ENCODE assay signal across 8 cellular contexts in the genomic region with DNA sequence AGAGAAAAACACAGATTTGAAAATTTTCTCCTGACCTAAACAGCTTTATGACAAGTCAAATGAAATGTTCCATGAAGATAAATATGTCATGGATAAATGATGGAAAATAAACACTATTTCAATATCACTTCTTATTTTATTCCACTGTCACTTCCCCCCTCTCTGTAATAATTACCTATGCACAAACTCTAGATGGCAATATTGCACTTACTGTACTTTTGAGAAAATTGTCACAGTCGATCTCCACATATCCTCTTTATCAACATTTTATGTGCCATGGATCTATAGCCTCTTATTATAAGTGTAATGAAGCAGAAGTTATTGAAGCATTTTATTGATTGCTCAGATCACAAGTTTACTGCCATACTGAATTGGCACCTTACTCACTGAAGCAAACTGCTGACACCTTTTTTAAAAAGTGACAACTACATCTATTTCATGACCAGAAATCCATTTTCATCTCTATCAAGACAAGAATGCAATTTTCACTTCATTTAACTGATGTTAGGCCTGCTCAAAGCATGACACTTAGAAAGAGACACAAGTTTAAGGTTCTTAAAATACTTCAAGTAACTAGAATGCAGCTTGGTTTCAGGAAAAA.
DNase-seq lines count a peak whose midpoint lies in the region; ATAC-seq, FAIRE-seq and TF ChIP-seq lines count a peak whose summit lies in the region.

No MANE protein-coding gene starts in this region.

- intact Hi-C loops in left lung (cut with DNase I): no loop called here

- H3K9me3 ChIP-seq in small intestine (ENCODE audit: control insufficient read depth, low read depth) (no peaks in the 10 kb centered on the region), left lung (no peaks in the 10 kb centered on the region)

- in situ Hi-C loops in SK-MEL-5 (cut with HindIII; ENCODE audit: low pct_unique_long_range_greater_than_20kb, low sequenced_read_pairs): no loop called here

- DNase-seq in LoVo (ENCODE audit: low spot score): peak; percentile 16
- peak; percentile 30 for DNase-seq in SK-MEL-5 (ENCODE audit: low read depth, low spot score)
- peak; percentile 7 for DNase-seq in left kidney (ENCODE audit: low read depth, low spot score)
- no peak for DNase-seq in small intestine
- no peak for DNase-seq in left lung
- DNase-seq in activated T-cell treated with anti-CD3 and anti-CD28 coated beads for 4 hours: no peak

- H3K4me3 ChIP-seq in small intestine (ENCODE audit: low read depth in 1 of 2, low read length in 2 of 2): no peak overlapping the region
- H3K4me3 ChIP-seq in left lung: no peak overlapping the region

- whole genome bisulfite sequencing in small intestine, 3 donors: 0 to 3% (median 0%) methylated on average over 1 of the region's 1 CpG

- H3K27me3 ChIP-seq in small intestine (ENCODE audit: control insufficient read depth in 2 of 2, insufficient read depth in 2 of 2, low read length in 2 of 2): no peaks in the 10 kb centered on the region
- no peaks in the 10 kb centered on the region for H3K27me3 ChIP-seq in left lung

- FAIRE-seq in G401.6 (lab: Jason Lieb, UNC) (peak; percentile 47), small intestine (lab: Jason Lieb, UNC) (no peak)

- no peak for TF ChIP-seq CTCF in left lung (IDR thresholded peaks at IDR 0.05)

- H3K27ac ChIP-seq in small intestine (ENCODE audit: low read depth in 1 of 2, low read length in 1 of 2) (no peak overlapping the region), left lung (no peak overlapping the region)

- ATAC-seq in HG02973 (IDR thresholded peaks at IDR 0.05; ENCODE audit: unreplicated experiment) (no peak), left lung (no peak)

- H3K4me1 ChIP-seq in small intestine (ENCODE audit: control insufficient read depth in 2 of 2, insufficient read depth in 1 of 2, low read depth in 1 of 2, low read length in 1 of 2) (no peaks in the 10 kb centered on the region), left lung (no peaks in the 10 kb centered on the region)

- H3K36me3 ChIP-seq in small intestine (ENCODE audit: control insufficient read depth in 2 of 2, insufficient read depth in 2 of 2, low read length in 2 of 2) (no peaks in the 10 kb centered on the region), left lung (no peaks in the 10 kb centered on the region)

Comparison
In these comparisons a context has a peak if more than half of its experiments do, and no peak if none do; other contexts are left out.
1. DNase-seq: peak in LoVo (single experiment), SK-MEL-5 (single experiment) and left kidney (single experiment); none in small intestine (single experiment), left lung (0 of 2) and activated T-cell treated with anti-CD3 and anti-CD28 coated beads for 4 hours (single experiment).